Comparison of ENCODE assay signal across 12 cellular contexts in genomic region chr11:85759915-85760314, GRCh38.
DNase-seq lines count a peak whose midpoint lies in the region; ATAC-seq, FAIRE-seq and TF ChIP-seq lines count a peak whose summit lies in the region.
"Had no signal": no experiment of that assay in that cellular context is flagged by ENCODE, and none has a peak within 500 bp of the region (broad histone marks: within the 10 kb centered on the region; RNA-seq: fewer than 3 reads in every experiment).

No MANE protein-coding gene starts in this region.

- no peak for TF ChIP-seq CTCF in RWPE2 (IDR thresholded peaks at IDR 0.05; ENCODE audit: poor library complexity, severe bottlenecking)

- H3K36me3 ChIP-seq in RWPE2 (ENCODE audit: low read depth), result no peaks in the 10 kb centered on the region

- peak; percentile 11 for DNase-seq in H54 (ENCODE audit: insufficient read length, low spot score)
- DNase-seq in RWPE2 (ENCODE audit: low spot score), result no peak
- DNase-seq in fibroblast of peridontal ligament (ENCODE audit: extremely low read depth), result peak; percentile 95
- no peak for DNase-seq in stimulated activated effector memory CD8-positive, alpha-beta T cell treated with anti-CD3 and anti-CD28 coated beads, Interleukin-12 subunit alpha, Interleukin-12 subunit beta, amount 100 ng/mL, for 72 hours (ENCODE audit: low spot score in 2 of 2)
- DNase-seq in activated CD4-positive, alpha-beta T cell treated with anti-CD3 and anti-CD28 coated beads, Interleukin-2, amount 50 U/mL, for 1 hour, result no peak
- no peak for DNase-seq in putamen (ENCODE audit: low spot score)
- no peak for DNase-seq in stimulated activated naive CD4-positive, alpha-beta T cell treated with Interleukin-2 at 50 U/mL for 16 hours (lab: John Stamatoyannopoulos, UW)
- DNase-seq: activated T-cell treated with anti-CD3 and anti-CD28 coated beads, Interleukin-2, amount 50 U/mL, for 48 hours; dermis blood vessel endothelial cell; NCI-H774 had no signal

- peaks cover 84% of the 10 kb centered on the region for H3K4me1 Mint-ChIP-seq in stimulated activated effector memory CD8-positive, alpha-beta T cell treated with anti-CD3 and anti-CD28 coated beads, Interleukin-12 subunit alpha, Interleukin-12 subunit beta, amount 100 ng/mL, for 72 hours

- ATAC-seq in RWPE2 (ENCODE audit: low read depth), result peak; percentile 72
- no peak for ATAC-seq in stimulated activated effector memory CD8-positive, alpha-beta T cell treated with anti-CD3 and anti-CD28 coated beads, Interleukin-12 subunit alpha, Interleukin-12 subunit beta, amount 100 ng/mL, for 72 hours

- no peaks in the 10 kb centered on the region for H3K27me3 ChIP-seq in RWPE2 (ENCODE audit: insufficient read depth, poor library complexity, severe bottlenecking)

- no peak overlapping the region for H3K27ac ChIP-seq in RWPE2 (ENCODE audit: poor library complexity, severe bottlenecking)

- H3K9me3 ChIP-seq in RWPE2 (ENCODE audit: severe bottlenecking), result no peaks in the 10 kb centered on the region

- TF ChIP-seq POLR2A in H54 (IDR thresholded peaks at IDR 0.05; ENCODE audit: low read depth, low read length), result no peak

- FAIRE-seq in H54 (lab: Jason Lieb, UNC), result peak; percentile 43
- FAIRE-seq: islet of Langerhans had no signal

- peak overlapping the region; percentile 12 for H3K4me3 Mint-ChIP-seq in stimulated activated effector memory CD8-positive, alpha-beta T cell treated with anti-CD3 and anti-CD28 coated beads, Interleukin-12 subunit alpha, Interleukin-12 subunit beta, amount 100 ng/mL, for 72 hours
- H3K4me3 Mint-ChIP-seq: T-helper 2 cell treated with Interferon-gamma antibody and Interleukin-4, amounts not matched to agents 5 μg/mL and 100 μg/mL, for 36 hours had no signal

- H3K36me3 Mint-ChIP-seq in stimulated activated effector memory CD8-positive, alpha-beta T cell treated with anti-CD3 and anti-CD28 coated beads, Interleukin-12 subunit alpha, Interleukin-12 subunit beta, amount 100 ng/mL, for 72 hours, result peaks cover 19% of the 10 kb centered on the region

- no peak overlapping the region for H3K4me3 ChIP-seq in RWPE2 (ENCODE audit: severe bottlenecking)

- no peaks in the 10 kb centered on the region for H3K4me1 ChIP-seq in RWPE2 (ENCODE audit: insufficient read depth, poor library complexity, severe bottlenecking)

- peak overlapping the region; percentile 85 for H3K27ac Mint-ChIP-seq in stimulated activated effector memory CD8-positive, alpha-beta T cell treated with anti-CD3 and anti-CD28 coated beads, Interleukin-12 subunit alpha, Interleukin-12 subunit beta, amount 100 ng/mL, for 72 hours
- H3K27ac Mint-ChIP-seq: T-helper 2 cell treated with Interferon-gamma antibody and Interleukin-4, amounts not matched to agents 5 μg/mL and 100 μg/mL, for 36 hours had no signal

- no peaks in the 10 kb centered on the region for H3K9me3 Mint-ChIP-seq in stimulated activated effector memory CD8-positive, alpha-beta T cell treated with anti-CD3 and anti-CD28 coated beads, Interleukin-12 subunit alpha, Interleukin-12 subunit beta, amount 100 ng/mL, for 72 hours
- H3K9me3 Mint-ChIP-seq: T-helper 2 cell treated with Interferon-gamma antibody and Interleukin-4, amounts not matched to agents 5 μg/mL and 100 μg/mL, for 36 hours had no signal

Comparison
In these comparisons a context has a peak if more than half of its experiments do, and no peak if none do; other contexts are left out.
1. DNase-seq: peak in H54 (single experiment) and fibroblast of peridontal ligament (single experiment); none in RWPE2 (single experiment), stimulated activated effector memory CD8-positive, alpha-beta T cell treated with anti-CD3 and anti-CD28 coated beads, Interleukin-12 subunit alpha, Interleukin-12 subunit beta, amount 100 ng/mL, for 72 hours (0 of 2), activated CD4-positive, alpha-beta T cell treated with anti-CD3 and anti-CD28 coated beads, Interleukin-2, amount 50 U/mL, for 1 hour (single experiment), putamen (single experiment) and stimulated activated naive CD4-positive, alpha-beta T cell treated with Interleukin-2 at 50 U/mL for 16 hours (single experiment).